In genomic region chr3:58776231-58776630, GRCh38 we compare ENCODE assay signal across 1 cellular context.
TF ChIP-seq lines count a peak whose summit lies in the region.

No MANE protein-coding gene starts in this region.

TF ChIP-seq in K562, 482 proteins besides CTCF, POLR2A, EP300 and RAD21:
- TF ChIP-seq DDX20 (tag; IDR thresholded peaks at IDR 0.05; ENCODE audit: low read depth) (no peak), JUNB (CRISPR knock-in tag; conservative IDR thresholded peaks at IDR 0.05) (no peak), TRIM24 (IDR thresholded peaks at IDR 0.05) (no peak), ZNF324 (CRISPR knock-in tag; IDR thresholded peaks at IDR 0.05) (no peak)
TF ChIP-seq in K562: peak in this region for 0.
